8 cellular contexts compared by ENCODE assay signal in the genomic region with DNA sequence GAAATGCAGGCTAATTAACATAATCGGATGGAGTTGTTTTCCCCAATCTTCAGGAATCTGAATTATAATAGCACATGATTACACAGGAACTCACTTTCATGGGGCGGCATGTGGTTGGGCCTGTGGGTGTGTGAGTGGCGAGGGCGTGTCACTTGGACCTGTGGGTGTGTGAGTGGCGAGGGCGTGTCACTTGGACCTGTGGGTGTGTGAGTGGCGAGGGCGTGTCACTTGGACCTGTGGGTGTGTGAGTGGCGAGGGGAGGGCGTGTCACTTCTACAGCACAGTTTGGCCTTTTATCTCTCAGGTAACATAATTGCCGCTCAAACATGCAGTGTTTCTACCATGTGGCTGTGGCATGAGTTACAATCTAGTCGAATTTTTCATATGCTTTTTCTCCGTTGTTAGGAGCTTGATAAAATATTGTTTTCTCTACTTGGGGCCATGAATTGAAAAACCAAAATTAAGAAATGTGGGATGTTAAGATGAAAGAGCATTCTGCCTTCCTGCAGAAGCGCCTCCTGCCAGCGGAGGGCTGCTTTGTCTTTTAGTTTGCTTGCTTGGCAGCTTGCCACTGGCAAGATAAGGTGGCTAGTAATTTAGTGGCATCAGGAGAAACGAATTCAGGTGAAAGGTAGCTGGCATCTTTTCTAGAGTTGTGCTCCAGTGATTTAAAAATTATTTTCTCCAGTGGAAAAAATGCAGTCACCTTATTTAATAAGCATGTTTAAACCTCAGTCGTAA. TPM values are rescaled to one million over a fixed set of nuclear protein-coding genes. Genes with fewer than 3 reads are reported as not detected.
DNase-seq lines count a peak whose midpoint lies in the region; ATAC-seq and TF ChIP-seq lines count a peak whose summit lies in the region.

No MANE protein-coding gene starts in this region.

- no peak overlapping the region for H3K4me3 ChIP-seq in naive thymus-derived CD4-positive, alpha-beta T cell (ENCODE audit: low read length)

- peaks cover 4% of the 10 kb centered on the region for H3K36me3 Mint-ChIP-seq in activated naive CD4-positive, alpha-beta T cell treated with anti-CD3 and anti-CD28 coated beads, Interleukin-2, amount 50 U/mL, for 24 hours
- H3K36me3 Mint-ChIP-seq in naive thymus-derived CD4-positive, alpha-beta T cell = no peaks in the 10 kb centered on the region

- no peaks in the 10 kb centered on the region for H3K9me3 Mint-ChIP-seq in activated naive CD4-positive, alpha-beta T cell treated with anti-CD3 and anti-CD28 coated beads, Interleukin-2, amount 50 U/mL, for 24 hours
- H3K9me3 Mint-ChIP-seq in naive thymus-derived CD4-positive, alpha-beta T cell = no peaks in the 10 kb centered on the region

- peak overlapping the region; percentile 51 for H3K4me3 Mint-ChIP-seq in activated naive CD4-positive, alpha-beta T cell treated with anti-CD3 and anti-CD28 coated beads, Interleukin-2, amount 50 U/mL, for 24 hours
- peak overlapping the region in 9 of 10 donors; percentile 7 to 67 (median 40) for H3K4me3 Mint-ChIP-seq in naive thymus-derived CD4-positive, alpha-beta T cell

- no peaks in the 10 kb centered on the region for H3K9me3 ChIP-seq in naive thymus-derived CD4-positive, alpha-beta T cell (ENCODE audit: control insufficient read depth in 2 of 3, low read length in 3 of 3)

- POLR2A ChIA-PET in naive thymus-derived CD4-positive, alpha-beta T cell (lab: Charles Lee) = interaction anchor here (0.7 to 2.9 kb wide), 5 partner anchors 9 to 294 kb away, joined by 3 to 7 read pairs (median 3); no protein-coding TSS in a partner anchor

- H3K4me1 Mint-ChIP-seq in activated naive CD4-positive, alpha-beta T cell treated with anti-CD3 and anti-CD28 coated beads, Interleukin-2, amount 50 U/mL, for 24 hours = peaks cover 50% of the 10 kb centered on the region
- peaks cover 34 to 60% (median 48%) of the 10 kb centered on the region in 7 donors for H3K4me1 Mint-ChIP-seq in naive thymus-derived CD4-positive, alpha-beta T cell

- ATAC-seq in naive thymus-derived CD4-positive, alpha-beta T cell = peak; percentile 75
- ATAC-seq in HG03432 (IDR thresholded peaks at IDR 0.05; ENCODE audit: unreplicated experiment) (no peak), GM18505 (IDR thresholded peaks at IDR 0.05; ENCODE audit: unreplicated experiment) (no peak), HG03045 (IDR thresholded peaks at IDR 0.05; ENCODE audit: unreplicated experiment) (no peak), GM19397 (IDR thresholded peaks at IDR 0.05; ENCODE audit: unreplicated experiment) (no peak)

- H3K4me1 ChIP-seq in naive thymus-derived CD4-positive, alpha-beta T cell (ENCODE audit: control insufficient read depth in 2 of 2, insufficient read depth in 2 of 2, low read length in 2 of 2) = peaks cover 0 to 23% of the 10 kb centered on the region in 2 donors

- TF ChIP-seq POLR2A in GM18505 (IDR thresholded peaks at IDR 0.05; ENCODE audit: borderline replicate concordance, extremely low read depth, insufficient read depth, insufficient read length) = no peak

- H3K27me3 Mint-ChIP-seq in activated naive CD4-positive, alpha-beta T cell treated with anti-CD3 and anti-CD28 coated beads, Interleukin-2, amount 50 U/mL, for 24 hours = no peaks in the 10 kb centered on the region
- no peaks in the 10 kb centered on the region for H3K27me3 Mint-ChIP-seq in naive thymus-derived CD4-positive, alpha-beta T cell

- H3K27me3 ChIP-seq in naive thymus-derived CD4-positive, alpha-beta T cell (ENCODE audit: control insufficient read depth in 2 of 2, insufficient read depth in 2 of 2, low read length in 2 of 2) = no peaks in the 10 kb centered on the region

- H3K27ac ChIP-seq in naive thymus-derived CD4-positive, alpha-beta T cell (ENCODE audit: low read depth, low read length) = peak overlapping the region; percentile 2

- peak overlapping the region; percentile 73 for H3K27ac Mint-ChIP-seq in activated naive CD4-positive, alpha-beta T cell treated with anti-CD3 and anti-CD28 coated beads, Interleukin-2, amount 50 U/mL, for 24 hours
- peak overlapping the region in 8 of 9 donors; percentile 21 to 77 (median 63) for H3K27ac Mint-ChIP-seq in naive thymus-derived CD4-positive, alpha-beta T cell

- CTCF ChIA-PET in naive thymus-derived CD4-positive, alpha-beta T cell (lab: Charles Lee) = interaction anchor here (0.7 to 1.6 kb wide), 8 partner anchors 10 to 230 kb away, joined by 3 to 8 read pairs (median 3); no protein-coding TSS in a partner anchor

- peaks cover 0 to 15% (median 4%) of the 10 kb centered on the region in 3 experiments for H3K36me3 ChIP-seq in naive thymus-derived CD4-positive, alpha-beta T cell (ENCODE audit: control insufficient read depth in 2 of 3, insufficient read depth in 3 of 3, low read length in 3 of 3)

- peak; percentile 59 for DNase-seq in Daoy (ENCODE audit: low read depth)
- DNase-seq in NCI-H2227 treated with DMSO at 0.1 percent for 48 hours (lab: John Stamatoyannopoulos, UW) = peak; percentile 6
- peak in 7 of 9 donors; percentile 44 to 63 (median 55) for DNase-seq in naive thymus-derived CD4-positive, alpha-beta T cell

- intact Hi-C loops in naive thymus-derived CD4-positive, alpha-beta T cell (cut with micrococcal nuclease) = no loop called here

RNA-seq across cellular contexts. Expression of a gene that starts 36.2 kb away (rescaled TPM):
- 38.3 and 41.2 TPM in 2 replicates for total RNA-seq in Daoy (2014; rRNA removed; shearing (Covaris generic))
- total RNA-seq in naive thymus-derived CD4-positive, alpha-beta T cell = 100 to 1,000 TPM in 3 of 5 experiments, 10 to 100 TPM in 2; 88.4 to 113 (median 112) TPM
- 100 to 1,000 TPM; 106 to 123 TPM for polyA plus RNA-seq in naive thymus-derived CD4-positive, alpha-beta T cell

Comparison
In these comparisons a context has a peak if more than half of its experiments do, and no peak if none do; other contexts are left out.
1. DNase-seq: peak in every context shown above with its lines; median percentile 59 in Daoy; 55 in naive thymus-derived CD4-positive, alpha-beta T cell; 6 in NCI-H2227 treated with DMSO at 0.1 percent for 48 hours.